ENCODE assay signal across 23 cellular contexts in the genomic region with DNA sequence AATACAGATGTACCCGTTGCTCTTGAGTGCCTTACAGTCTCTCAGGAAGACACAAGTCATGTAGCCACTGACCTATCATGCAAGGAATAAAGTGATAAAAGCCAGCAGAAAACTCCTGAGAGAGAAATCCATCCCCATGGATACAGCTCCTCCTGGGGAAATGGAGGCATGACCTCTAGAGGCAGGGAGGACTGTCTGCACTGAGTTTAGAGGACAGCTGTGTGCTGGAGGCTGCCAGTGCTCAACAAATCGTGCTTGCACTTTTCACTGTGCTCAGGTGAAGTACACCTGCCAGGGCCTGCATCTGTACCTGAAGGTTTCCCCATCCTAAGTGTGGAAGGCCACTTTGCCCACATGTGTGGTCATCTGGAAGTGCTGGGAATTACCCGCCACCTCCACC. TPM values are rescaled to one million over a fixed set of nuclear protein-coding genes. Genes with fewer than 3 reads are reported as not detected.
"Had no signal": no experiment of that assay in that cellular context is flagged by ENCODE, and none has a peak within 500 bp of the region (broad histone marks: within the 10 kb centered on the region; RNA-seq: fewer than 3 reads in every experiment).

No MANE protein-coding gene starts in this region.

- H2AFZ ChIP-seq: PC-9 had no signal

- H3K27ac ChIP-seq: HL-60, PC-9, SJSA1, SK-N-MC had no signal

- H3K9me3 ChIP-seq: MG63, SJSA1 had no signal

- H3K27me3 ChIP-seq: MG63, SJSA1 had no signal

- H3K4me2 ChIP-seq: PC-9 had no signal

- DNase-seq: KBM-7, MG63, NCI-H1092, NCI-H1105 treated with DMSO at 0.1 percent for 48 hours, NCI-H1417 treated with DMSO at 0.1 percent for 48 hours, NCI-H146, NCI-H1694 treated with DMSO at 0.1 percent for 48 hours, NCI-H1930, NCI-H2081, NCI-H2107, NCI-H2227 treated with DMSO at 0.1 percent for 48 hours, NCI-H524, NCI-H526 treated with DMSO at 0.1 percent for 48 hours, NCI-H748 treated with DMSO at 0.1 percent for 48 hours, PC-9, Right ventricle myocardium superior, RPMI8226, SIG-M5 had no signal

- H3K36me3 ChIP-seq: MG63, SJSA1 had no signal

- H3K4me3 ChIP-seq: MG63, PC-9, SJSA1, SK-N-MC had no signal

RNA-seq across cellular contexts. Expression of gene CD93, which starts 12.1 kb away (rescaled TPM):
- total RNA-seq: LHCN-M2, NCI-H460, SJSA1 had no signal

RNA-seq across cellular contexts. Expression of gene SSTR4, which starts 38.9 kb away (rescaled TPM):
- total RNA-seq: LHCN-M2, NCI-H460, PC-9, Right ventricle myocardium superior, SJSA1 had no signal
